13 cellular contexts compared by ENCODE assay signal in genomic region chr7:157383868-157384267, GRCh38. TPM values are rescaled to one million over a fixed set of nuclear protein-coding genes. Genes with fewer than 3 reads are reported as not detected.
DNase-seq lines count a peak whose midpoint lies in the region; ATAC-seq and TF ChIP-seq lines count a peak whose summit lies in the region.
"Had no signal": no experiment of that assay in that cellular context is flagged by ENCODE, and none has a peak within 500 bp of the region (broad histone marks: within the 10 kb centered on the region; RNA-seq: fewer than 3 reads in every experiment).

No MANE protein-coding gene starts in this region.

- H3K36me3 ChIP-seq in A673 (ENCODE audit: insufficient read depth, low read length, poor library complexity, severe bottlenecking) = peaks cover 49% of the 10 kb centered on the region
- H3K36me3 ChIP-seq in SJSA1 = peaks cover 66% of the 10 kb centered on the region
- H3K36me3 ChIP-seq in BE2C = peaks cover 28% of the 10 kb centered on the region

- H3K27me3 ChIP-seq in A673 (replicated peaks; ENCODE audit: insufficient read depth, low read depth, low read length, poor library complexity) (no peaks in the 10 kb centered on the region), SJSA1 (replicated peaks) (no peaks in the 10 kb centered on the region), BE2C (no peaks in the 10 kb centered on the region)
- H3K27me3 ChIP-seq: BLaER1 had no signal

- intact Hi-C loops in A673 (cut with micrococcal nuclease; ENCODE audit: unreplicated experiment) = no loop called here

- POLR2A ChIA-PET in A673 (lab: Charles Lee; ENCODE audit: low non-redundant PET) = no interaction called here

- peaks cover 6% of the 10 kb centered on the region for H3K4me1 ChIP-seq in A673 (ENCODE audit: insufficient read depth, low read length, poor library complexity, severe bottlenecking)
- peaks cover 23% of the 10 kb centered on the region for H3K4me1 ChIP-seq in SJSA1 (replicated peaks)
- H3K4me1 ChIP-seq in BE2C = no peaks in the 10 kb centered on the region

- no peak for ATAC-seq in GM19463 (IDR thresholded peaks at IDR 0.05; ENCODE audit: unreplicated experiment)

- CTCF ChIA-PET in A673 (lab: Charles Lee) = no interaction called here

- peak overlapping the region; percentile 37 for H3K27ac ChIP-seq in A673 (ENCODE audit: low read depth, low read length, poor library complexity, severe bottlenecking)
- 0 out of 2 replicates have a peak overlapping the region, but pooled peaks have one; percentile 41 for H3K27ac ChIP-seq in SJSA1
- H3K27ac ChIP-seq in epithelial cell of prostate = peak overlapping the region; percentile 3
- H3K27ac ChIP-seq: BLaER1 had no signal

- no TSS peak for BruUV-seq in A673 (replicated peaks; lab: Mats Ljungman, UMichigan)

- TF ChIP-seq CTCF in A673 (conservative IDR thresholded peaks at IDR 0.05; ENCODE audit: low read depth, low read length) = no peak
- TF ChIP-seq CTCF in BE2C (IDR thresholded peaks at IDR 0.05; ENCODE audit: low read depth, low read length) = no peak

- no peak overlapping the region for H3K4me3 ChIP-seq in A673 (ENCODE audit: low read depth, low read length, poor library complexity, severe bottlenecking)
- H3K4me3 ChIP-seq in SJSA1 = no peak overlapping the region
- H3K4me3 ChIP-seq in BE2C (ENCODE audit: low read depth, low read length) = no peak overlapping the region
- H3K4me3 ChIP-seq: BLaER1 had no signal

- DNase-seq in A673 (ENCODE audit: low spot score) (no peak), SJSA1 (ENCODE audit: low read depth in 1 of 2, low spot score in 2 of 2) (no peak), epithelial cell of prostate (ENCODE audit: low read depth, low spot score) (no peak), NCI-H69 (lab: John Stamatoyannopoulos, UW) (no peak), BE2C (no peak)
- DNase-seq: AML-193; CD4-positive, alpha-beta memory T cell; DMS153; DMS79; GDM1; H9 had no signal

- H3K9me3 ChIP-seq in A673 (ENCODE audit: low read depth, low read length, poor library complexity, severe bottlenecking) = no peaks in the 10 kb centered on the region
- H3K9me3 ChIP-seq in SJSA1 (replicated peaks) = no peaks in the 10 kb centered on the region
- H3K9me3 ChIP-seq in BE2C = no peaks in the 10 kb centered on the region
- H3K9me3 ChIP-seq: BLaER1 had no signal

RNA-seq across cellular contexts. Expression of gene DNAJB6, which starts 47.1 kb away (rescaled TPM):
- total RNA-seq in A673 (2021) = 133 and 146 TPM in 2 replicates
- total RNA-seq in SJSA1 (2014; rRNA removed; shearing (Covaris generic)) = 178 and 179 TPM in 2 replicates
- 178 TPM for polyA plus RNA-seq in BE2C (2012; ENCODE audit: insufficient read depth, insufficient read length, low read depth)
